26 cellular contexts compared by ENCODE assay signal in genomic region chr2:200193331-200193730, GRCh38.
"Had no signal": no experiment of that assay in that cellular context is flagged by ENCODE, and none has a peak within 500 bp of the region (broad histone marks: within the 10 kb centered on the region; RNA-seq: fewer than 3 reads in every experiment).

No MANE protein-coding gene starts in this region.

- H3K36me3 ChIP-seq: esophagus squamous epithelium, left lung, ovary, sigmoid colon, suprapubic skin, transverse colon, upper lobe of right lung, uterus had no signal

- H3K4me3 ChIP-seq: esophagus squamous epithelium, left lung, mucosa of descending colon, ovary, psoas muscle, sigmoid colon, suprapubic skin, transverse colon, upper lobe of right lung, uterus had no signal

- ATAC-seq: effector memory CD8-positive, alpha-beta T cell; left lung; mucosa of descending colon; natural killer cell treated with Interleukin-12 subunit alpha and Interleukin-12 subunit beta and Interleukin-15 and Interleukin-18, amount 100 ng/mL, for 72 hours; psoas muscle; right cardiac atrium; stimulated activated naive B cell treated with anti-CD40 and anti-IgM and Interleukin-4, amounts not matched to agents 10 μg/mL and 1 μg/mL and 100 μg/mL, for 72 hours; stimulated activated naive CD8-positive, alpha-beta T cell treated with anti-CD3 and anti-CD28 coated beads, Interleukin-15, amount 100 ng/mL, for 72 hours; upper lobe of right lung had no signal

- H3K27ac ChIP-seq: esophagus squamous epithelium, left lung, ovary, psoas muscle, sigmoid colon, suprapubic skin, transverse colon, upper lobe of right lung, uterus had no signal

- H3K9me3 ChIP-seq: esophagus squamous epithelium, left lung, mucosa of descending colon, ovary, psoas muscle, sigmoid colon, suprapubic skin, transverse colon, upper lobe of right lung, uterus had no signal

- H3K27me3 ChIP-seq: esophagus squamous epithelium, left lung, ovary, sigmoid colon, suprapubic skin, transverse colon, upper lobe of right lung, uterus had no signal

- DNase-seq: cortex of kidney; effector memory CD8-positive, alpha-beta T cell; erythroblast; esophagus squamous epithelium; foreskin melanocyte; head of caudate nucleus; kidney; left lung; mesenchymal stem cell; mucosa of descending colon; naive B cell; occipital lobe; ovary; posterior cingulate gyrus; psoas muscle; right cardiac atrium; sigmoid colon; stimulated activated CD4-positive, alpha-beta T cell treated with anti-CD3 and anti-CD28 coated beads, Interleukin-2, amount 100 ng/mL, for 24 hours; stimulated activated CD4-positive, alpha-beta T cell treated with anti-CD3 and anti-CD28 coated beads, Interleukin-4, amount 100 ng/mL, for 4 hours; stimulated activated naive B cell treated with anti-CD40 and anti-IgM and Interleukin-4, amounts not matched to agents 10 μg/mL and 1 μg/mL and 100 μg/mL, for 72 hours; stimulated activated naive CD8-positive, alpha-beta T cell treated with anti-CD3 and anti-CD28 coated beads, Interleukin-15, amount 100 ng/mL, for 72 hours; transverse colon; upper lobe of right lung; uterus had no signal
